Comparison of ENCODE assay signal across 27 cellular contexts in genomic region chr20:36360429-36360828, GRCh38.
"Had no signal": no experiment of that assay in that cellular context is flagged by ENCODE, and none has a peak within 500 bp of the region (broad histone marks: within the 10 kb centered on the region; RNA-seq: fewer than 3 reads in every experiment).

No MANE protein-coding gene starts in this region.

- H3K9me3 ChIP-seq: stomach, suprapubic skin, testis, thoracic aorta, thyroid gland, tibial artery, tibial nerve, transverse colon, upper lobe of left lung, upper lobe of right lung, uterus, vagina had no signal

- H3K36me3 ChIP-seq: stomach, suprapubic skin, thoracic aorta, thyroid gland, tibial artery, tibial nerve, transverse colon, upper lobe of left lung, upper lobe of right lung, uterus, vagina had no signal

- H3K27ac Mint-ChIP-seq: stimulated activated effector memory CD8-positive, alpha-beta T cell treated with anti-CD3 and anti-CD28 coated beads, Interleukin-12 subunit alpha, Interleukin-12 subunit beta, amount 100 ng/mL, for 72 hours; stimulated activated naive B cell treated with anti-CD40 and anti-IgM and Interleukin-4, amounts not matched to agents 10 μg/mL and 1 μg/mL and 100 μg/mL, for 72 hours; stimulated activated naive CD8-positive, alpha-beta T cell treated with anti-CD3 and anti-CD28 coated beads, Interleukin-15, amount 100 ng/mL, for 72 hours; stimulated activated naive CD8-positive, alpha-beta T cell treated with anti-CD3 and anti-CD28 coated beads, Interleukin-15, Interleukin-2, amounts not matched to agents 100 ng/mL and 50 ng/mL, for 24 hours; type B pancreatic cell had no signal

- H3K4me1 ChIP-seq: stomach, suprapubic skin, testis, thyroid gland, tibial artery, tibial nerve, transverse colon, upper lobe of left lung, upper lobe of right lung, uterus, vagina had no signal

- H3K36me3 Mint-ChIP-seq: stimulated activated effector memory CD8-positive, alpha-beta T cell treated with anti-CD3 and anti-CD28 coated beads, Interleukin-12 subunit alpha, Interleukin-12 subunit beta, amount 100 ng/mL, for 72 hours; type B pancreatic cell had no signal

- ATAC-seq: stimulated activated effector memory CD8-positive, alpha-beta T cell treated with anti-CD3 and anti-CD28 coated beads, Interleukin-12 subunit alpha, Interleukin-12 subunit beta, amount 100 ng/mL, for 72 hours; stimulated activated naive B cell treated with anti-CD40 and anti-IgM and Interleukin-4, amounts not matched to agents 10 μg/mL and 1 μg/mL and 100 μg/mL, for 72 hours; stimulated activated naive CD8-positive, alpha-beta T cell treated with anti-CD3 and anti-CD28 coated beads, Interleukin-15, amount 100 ng/mL, for 72 hours; stimulated activated naive CD8-positive, alpha-beta T cell treated with anti-CD3 and anti-CD28 coated beads, Interleukin-15, Interleukin-2, amounts not matched to agents 100 U/mL and 50 U/mL, for 24 hours; upper lobe of right lung had no signal

- H3K27me3 ChIP-seq: testis, thyroid gland, transverse colon, upper lobe of left lung, upper lobe of right lung, uterus, vagina had no signal

- H3K27ac ChIP-seq: stomach, suprapubic skin, testis, thoracic aorta, thyroid gland, tibial artery, tibial nerve, transverse colon, upper lobe of left lung, upper lobe of right lung, uterus, vagina had no signal

- H3K4me3 ChIP-seq: stomach, suprapubic skin, testis, thoracic aorta, thyroid gland, tibial artery, tibial nerve, transverse colon, upper lobe of left lung, upper lobe of right lung, uterus, vagina had no signal

- H3K27me3 Mint-ChIP-seq: stimulated activated naive CD8-positive, alpha-beta T cell treated with anti-CD3 and anti-CD28 coated beads, Interleukin-15, amount 100 ng/mL, for 72 hours had no signal

- H3K9me3 Mint-ChIP-seq: stimulated activated effector memory CD8-positive, alpha-beta T cell treated with anti-CD3 and anti-CD28 coated beads, Interleukin-12 subunit alpha, Interleukin-12 subunit beta, amount 100 ng/mL, for 72 hours; stimulated activated naive CD8-positive, alpha-beta T cell treated with anti-CD3 and anti-CD28 coated beads, Interleukin-15, amount 100 ng/mL, for 72 hours; stimulated activated naive CD8-positive, alpha-beta T cell treated with anti-CD3 and anti-CD28 coated beads, Interleukin-15, Interleukin-2, amounts not matched to agents 100 ng/mL and 50 ng/mL, for 24 hours; type B pancreatic cell had no signal

- DNase-seq: stimulated activated CD4-positive, alpha-beta T cell treated with anti-CD3 and anti-CD28 coated beads, Interleukin-2, amount 100 ng/mL, for 48 hours; stimulated activated CD4-positive, alpha-beta T cell treated with anti-CD3 and anti-CD28 coated beads, Interleukin-4, amount 100 ng/mL, for 1 hour; stimulated activated CD4-positive, alpha-beta T cell treated with anti-CD3 and anti-CD28 coated beads, Interleukin-4, amount 100 ng/mL, for 24 hours; stimulated activated CD4-positive, alpha-beta T cell treated with anti-CD3 and anti-CD28 coated beads, Interleukin-4, amount 100 ng/mL, for 4 hours; stimulated activated CD8-positive, alpha-beta memory T cell treated with anti-CD3 and anti-CD28 coated beads, Interleukin-4, amount 100 ng/mL, for 48 hours; stimulated activated naive B cell treated with anti-CD40 and anti-IgM and Interleukin-4, amounts not matched to agents 10 μg/mL and 1 μg/mL and 100 μg/mL, for 72 hours; stimulated activated naive CD4-positive, alpha-beta T cell; stimulated activated naive CD4-positive, alpha-beta T cell treated with Interleukin-2 at 50 U/mL for 16 hours; stimulated activated naive CD8-positive, alpha-beta T cell treated with anti-CD3 and anti-CD28 coated beads, Interleukin-15, amount 100 ng/mL, for 72 hours; stimulated activated naive CD8-positive, alpha-beta T cell treated with anti-CD3 and anti-CD28 coated beads, Interleukin-15, Interleukin-2, amounts not matched to agents 100 U/mL and 50 U/mL, for 24 hours; stomach; substantia nigra; testis; thyroid gland; tibial artery; transverse colon; trophoblast cell; upper lobe of left lung; upper lobe of right lung; uterus had no signal

- H3K4me3 Mint-ChIP-seq: stimulated activated effector memory CD8-positive, alpha-beta T cell treated with anti-CD3 and anti-CD28 coated beads, Interleukin-12 subunit alpha, Interleukin-12 subunit beta, amount 100 ng/mL, for 72 hours; stimulated activated naive B cell treated with anti-CD40 and anti-IgM and Interleukin-4, amounts not matched to agents 10 μg/mL and 1 μg/mL and 100 μg/mL, for 72 hours; stimulated activated naive CD8-positive, alpha-beta T cell treated with anti-CD3 and anti-CD28 coated beads, Interleukin-15, amount 100 ng/mL, for 72 hours; stimulated activated naive CD8-positive, alpha-beta T cell treated with anti-CD3 and anti-CD28 coated beads, Interleukin-15, Interleukin-2, amounts not matched to agents 100 ng/mL and 50 ng/mL, for 24 hours; type B pancreatic cell had no signal

- H3K4me1 Mint-ChIP-seq: stimulated activated effector memory CD8-positive, alpha-beta T cell treated with anti-CD3 and anti-CD28 coated beads, Interleukin-12 subunit alpha, Interleukin-12 subunit beta, amount 100 ng/mL, for 72 hours; stimulated activated naive B cell treated with anti-CD40 and anti-IgM and Interleukin-4, amounts not matched to agents 10 μg/mL and 1 μg/mL and 100 μg/mL, for 72 hours; stimulated activated naive CD8-positive, alpha-beta T cell treated with anti-CD3 and anti-CD28 coated beads, Interleukin-15, amount 100 ng/mL, for 72 hours had no signal
